Comparison of ENCODE assay signal across 22 cellular contexts in the genomic region with DNA sequence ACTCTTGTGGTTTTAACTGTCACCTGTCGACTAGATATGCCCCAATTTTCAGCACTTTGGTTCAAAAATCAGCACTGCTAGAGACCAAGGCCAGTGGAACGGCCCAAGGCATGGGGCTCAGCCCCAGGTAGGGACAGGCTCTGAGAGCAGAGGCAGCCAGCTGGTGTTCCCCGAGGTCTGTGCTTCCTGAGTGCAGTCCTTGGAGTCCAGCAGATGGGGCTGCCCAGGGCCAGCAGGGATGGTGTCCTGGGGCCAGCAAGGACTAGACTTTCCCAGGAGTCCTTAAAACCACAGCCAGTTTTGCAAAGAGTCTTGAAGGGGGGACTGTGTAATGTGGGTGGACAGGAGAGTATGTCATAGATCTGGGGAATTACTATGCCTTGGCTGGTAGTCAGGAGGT.
"Had no signal": no experiment of that assay in that cellular context is flagged by ENCODE, and none has a peak within 500 bp of the region (broad histone marks: within the 10 kb centered on the region; RNA-seq: fewer than 3 reads in every experiment).

No MANE protein-coding gene starts in this region.

- FAIRE-seq: islet of Langerhans had no signal

- H3K9ac ChIP-seq: neural progenitor cell had no signal

- H3K4me3 ChIP-seq: breast epithelium, coronary artery, esophagus squamous epithelium, gastroesophageal sphincter, heart left ventricle, lower lobe of right lung, mucosa of descending colon, neural progenitor cell, upper lobe of right lung had no signal

- H2AFZ ChIP-seq: neural progenitor cell had no signal

- H3K4me1 ChIP-seq: breast epithelium, esophagus squamous epithelium, gastroesophageal sphincter, heart left ventricle, lower lobe of right lung, neural progenitor cell, upper lobe of right lung had no signal

- H3K27me3 ChIP-seq: breast epithelium, esophagus squamous epithelium, gastroesophageal sphincter, heart left ventricle, neural progenitor cell, upper lobe of right lung had no signal

- H3K9me3 ChIP-seq: breast epithelium, esophagus squamous epithelium, gastroesophageal sphincter, heart left ventricle, lower lobe of right lung, mucosa of descending colon, upper lobe of right lung had no signal

- H3K27ac ChIP-seq: breast epithelium, coronary artery, esophagus squamous epithelium, gastroesophageal sphincter, heart left ventricle, lower lobe of right lung, neural progenitor cell, upper lobe of right lung had no signal

- DNase-seq: activated B cell treated with CpG ODN at 0.5 μM for 24 hours; activated CD4-positive, alpha-beta T cell treated with anti-CD3 and anti-CD28 coated beads for 4 hours; activated CD4-positive, alpha-beta T cell treated with anti-CD3 and anti-CD28 coated beads, Interleukin-2, amount 50 U/mL, for 48 hours; activated CD8-positive, alpha-beta memory T cell treated with anti-CD3 and anti-CD28 coated beads, Interleukin-2, amount 50 U/mL, for 48 hours; activated naive CD4-positive, alpha-beta T cell; activated T-cell treated with anti-CD3 and anti-CD28 coated beads, Interleukin-2, amount 50 U/mL, for 4 hours; amniotic stem cell; esophagus squamous epithelium; heart left ventricle; lower lobe of right lung; mesendoderm; mucosa of descending colon; posterior cingulate gyrus; stimulated activated CD4-positive, alpha-beta T cell treated with anti-CD3 and anti-CD28 coated beads, Interleukin-2, amount 100 ng/mL, for 48 hours; stimulated activated naive CD4-positive, alpha-beta T cell treated with Interleukin-2 at 50 U/mL for 16 hours; T1000; upper lobe of right lung had no signal

- H3K4me2 ChIP-seq: neural progenitor cell had no signal

- H3K36me3 ChIP-seq: breast epithelium, esophagus squamous epithelium, gastroesophageal sphincter, heart left ventricle, lower lobe of right lung, neural progenitor cell, upper lobe of right lung had no signal
